1 cellular context compared by ENCODE assay signal in the genomic region with DNA sequence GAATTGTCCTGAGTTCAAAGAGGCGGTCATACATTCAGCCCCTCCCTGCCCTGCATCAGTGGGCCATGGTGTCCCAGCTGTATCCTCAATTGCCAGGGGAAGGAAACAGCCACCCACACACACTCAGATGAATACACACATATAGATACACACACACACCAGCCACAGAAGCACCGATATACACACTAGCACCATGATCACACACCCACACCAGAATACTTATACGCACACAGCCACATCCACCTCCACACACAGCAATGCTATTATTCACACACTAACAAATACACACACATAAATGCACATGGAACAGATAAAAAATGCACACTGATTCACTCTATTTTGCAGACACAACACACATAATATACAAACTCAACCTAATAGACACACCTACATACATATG.
TF ChIP-seq lines count a peak whose summit lies in the region.

No MANE protein-coding gene starts in this region.

TF ChIP-seq in neural cell, 6 proteins besides CTCF, POLR2A, EP300 and RAD21 (continued from another document):
- TF ChIP-seq, protein P1, sequence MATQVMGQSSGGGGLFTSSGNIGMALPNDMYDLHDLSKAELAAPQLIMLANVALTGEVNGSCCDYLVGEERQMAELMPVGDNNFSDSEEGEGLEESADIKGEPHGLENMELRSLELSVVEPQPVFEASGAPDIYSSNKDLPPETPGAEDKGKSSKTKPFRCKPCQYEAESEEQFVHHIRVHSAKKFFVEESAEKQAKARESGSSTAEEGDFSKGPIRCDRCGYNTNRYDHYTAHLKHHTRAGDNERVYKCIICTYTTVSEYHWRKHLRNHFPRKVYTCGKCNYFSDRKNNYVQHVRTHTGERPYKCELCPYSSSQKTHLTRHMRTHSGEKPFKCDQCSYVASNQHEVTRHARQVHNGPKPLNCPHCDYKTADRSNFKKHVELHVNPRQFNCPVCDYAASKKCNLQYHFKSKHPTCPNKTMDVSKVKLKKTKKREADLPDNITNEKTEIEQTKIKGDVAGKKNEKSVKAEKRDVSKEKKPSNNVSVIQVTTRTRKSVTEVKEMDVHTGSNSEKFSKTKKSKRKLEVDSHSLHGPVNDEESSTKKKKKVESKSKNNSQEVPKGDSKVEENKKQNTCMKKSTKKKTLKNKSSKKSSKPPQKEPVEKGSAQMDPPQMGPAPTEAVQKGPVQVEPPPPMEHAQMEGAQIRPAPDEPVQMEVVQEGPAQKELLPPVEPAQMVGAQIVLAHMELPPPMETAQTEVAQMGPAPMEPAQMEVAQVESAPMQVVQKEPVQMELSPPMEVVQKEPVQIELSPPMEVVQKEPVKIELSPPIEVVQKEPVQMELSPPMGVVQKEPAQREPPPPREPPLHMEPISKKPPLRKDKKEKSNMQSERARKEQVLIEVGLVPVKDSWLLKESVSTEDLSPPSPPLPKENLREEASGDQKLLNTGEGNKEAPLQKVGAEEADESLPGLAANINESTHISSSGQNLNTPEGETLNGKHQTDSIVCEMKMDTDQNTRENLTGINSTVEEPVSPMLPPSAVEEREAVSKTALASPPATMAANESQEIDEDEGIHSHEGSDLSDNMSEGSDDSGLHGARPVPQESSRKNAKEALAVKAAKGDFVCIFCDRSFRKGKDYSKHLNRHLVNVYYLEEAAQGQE (IDR thresholded peaks at IDR 0.05; ENCODE audit: borderline replicate concordance), result no peak
- TF ChIP-seq EZH2 (IDR thresholded peaks at IDR 0.05; ENCODE audit: borderline replicate concordance, insufficient read depth, low read length, poor library complexity, severe bottlenecking) (no peak), SMC3 (conservative IDR thresholded peaks at IDR 0.05; ENCODE audit: poor library complexity) (no peak), MXI1 (conservative IDR thresholded peaks at IDR 0.05; ENCODE audit: poor library complexity, severe bottlenecking) (no peak), POLR2AphosphoS5 (IDR thresholded peaks at IDR 0.05) (no peak)
